Comparison of ENCODE assay signal across 16 cellular contexts in genomic region chr22:23519442-23520177, GRCh38.
DNase-seq lines count a peak whose midpoint lies in the region; ATAC-seq, FAIRE-seq and TF ChIP-seq lines count a peak whose summit lies in the region.
"Had no signal": no experiment of that assay in that cellular context is flagged by ENCODE, and none has a peak within 500 bp of the region (broad histone marks: within the 10 kb centered on the region; RNA-seq: fewer than 3 reads in every experiment).

No MANE protein-coding gene starts in this region.

- POLR2A ChIA-PET in A549 (lab: Yijun Ruan, JAX) (no interaction called here), SK-N-SH (lab: Yijun Ruan, JAX) (no interaction called here)

- H3K9me3 ChIP-seq in A549 (no peaks in the 10 kb centered on the region), KOPT-K1 (ENCODE audit: insufficient read depth, low read length, poor library complexity, severe bottlenecking) (no peaks in the 10 kb centered on the region), kidney (ENCODE audit: control insufficient read depth in 1 of 2, low read length in 2 of 2) (no peaks in the 10 kb centered on the region), prostate gland (no peaks in the 10 kb centered on the region), T-helper 17 cell (ENCODE audit: control insufficient read depth, low read length, poor library complexity, severe bottlenecking) (no peaks in the 10 kb centered on the region), SK-N-SH (no peaks in the 10 kb centered on the region)
- H3K9me3 ChIP-seq: thoracic aorta had no signal

- H3K4me1 ChIP-seq in A549 (peaks cover 34% of the 10 kb centered on the region), kidney (ENCODE audit: control insufficient read depth in 1 of 2, insufficient read depth in 1 of 2, low read depth in 1 of 2, low read length in 2 of 2) (peaks cover 0 to 7% of the 10 kb centered on the region in 2 donors), prostate gland (replicated peaks) (peaks cover 23% of the 10 kb centered on the region), SK-N-SH (ENCODE audit: control insufficient read depth in 1 of 2, insufficient read depth in 2 of 2, low read depth in 1 of 2, low read length in 1 of 2) (peaks cover 19 to 45% of the 10 kb centered on the region in 2 experiments)

- no peaks in the 10 kb centered on the region for H3K79me2 ChIP-seq in SK-N-SH (ENCODE audit: insufficient read depth)

- H3K9ac ChIP-seq in kidney (ENCODE audit: low read length in 2 of 2) (no peak overlapping the region), SK-N-SH (no peak overlapping the region)
- H3K9ac ChIP-seq: KMS-11 had no signal

- H3K36me3 ChIP-seq in KOPT-K1 (ENCODE audit: insufficient read depth, low read length) (no peaks in the 10 kb centered on the region), kidney (ENCODE audit: control insufficient read depth in 1 of 2, insufficient read depth in 2 of 2, low read length in 2 of 2) (no peaks in the 10 kb centered on the region), prostate gland (no peaks in the 10 kb centered on the region), SK-N-SH (replicated peaks in 1 of 2; ENCODE audit: control insufficient read depth in 1 of 2, insufficient read depth in 2 of 2, low read length in 1 of 2) (no peaks in the 10 kb centered on the region)
- H3K36me3 ChIP-seq: thoracic aorta had no signal

- DNase-seq in A549 (ENCODE audit: low read depth in 1 of 2, low spot score in 1 of 2) (no peak), kidney (peak; percentile 76), prostate gland (ENCODE audit: low spot score) (no peak), coronary artery (ENCODE audit: low spot score) (no peak), T-helper 17 cell (no peak), SK-N-SH (no peak), HPDE6-E6E7 (ENCODE audit: extremely low spot score) (no peak)
- DNase-seq: activated CD4-positive, alpha-beta T cell treated with anti-CD3 and anti-CD28 coated beads for 1 hour; activated CD8-positive, alpha-beta memory T cell treated with anti-CD3 and anti-CD28 coated beads, Interleukin-2, amount 10 ng/mL, durations not matched to agents 7 days and 5 days; HCEC 1CT; NCI-H2107; T-helper 9 cell had no signal

- no peak overlapping the region for H3K27ac Mint-ChIP-seq in T-helper 17 cell
- H3K27ac Mint-ChIP-seq: activated CD8-positive, alpha-beta memory T cell treated with anti-CD3 and anti-CD28 coated beads, Interleukin-2, amount 10 ng/mL, durations not matched to agents 7 days and 5 days had no signal

- no peak for TF ChIP-seq POLR2A in A549 (IDR thresholded peaks at IDR 0.05; ENCODE audit: low read length)
- no peak for TF ChIP-seq POLR2A in prostate gland (IDR thresholded peaks at IDR 0.05)

- peaks cover 21% of the 10 kb centered on the region for H3K27me3 Mint-ChIP-seq in T-helper 17 cell

- H3K4me3 Mint-ChIP-seq in T-helper 17 cell: no peak overlapping the region
- H3K4me3 Mint-ChIP-seq: activated CD8-positive, alpha-beta memory T cell treated with anti-CD3 and anti-CD28 coated beads, Interleukin-2, amount 10 ng/mL, durations not matched to agents 7 days and 5 days had no signal

- H4K20me1 ChIP-seq in SK-N-SH (ENCODE audit: insufficient read depth): no peaks in the 10 kb centered on the region

- H3F3A ChIP-seq in SK-N-SH (replicated peaks; ENCODE audit: insufficient read depth): peaks cover 9% of the 10 kb centered on the region

- H3K4me3 ChIP-seq in A549: no peak overlapping the region
- no peak overlapping the region for H3K4me3 ChIP-seq in kidney (ENCODE audit: low read length in 2 of 2)
- no peak overlapping the region for H3K4me3 ChIP-seq in prostate gland
- H3K4me3 ChIP-seq in coronary artery: no peak overlapping the region
- H3K4me3 ChIP-seq in SK-N-SH (ENCODE audit: low read depth in 2 of 2, low read length in 1 of 2): no peak overlapping the region
- H3K4me3 ChIP-seq: smooth muscle cell, thoracic aorta had no signal

- 81% methylated on average over 8 of the region's 11 CpGs for WGBS in A549 (ENCODE audit: missing lambda C conversion rate)
- WGBS in prostate gland: 92% methylated on average over 11 of the region's 11 CpGs
- 91% methylated on average over 9 of the region's 11 CpGs for WGBS in SK-N-SH (ENCODE audit: low lambda C conversion rate)

- CTCF ChIA-PET in A549 (lab: Yijun Ruan, JAX) (no interaction called here), SK-N-SH (lab: Yijun Ruan, JAX) (interaction anchor here (1.2 to 2.0 kb wide), 4 partner anchors 72 to 338 kb away, joined by 3 to 5 read pairs (median 5); partner anchors contain the start of gene SLC2A11)

- H2AFZ ChIP-seq in SK-N-SH (ENCODE audit: low read depth): no peak overlapping the region

- H3K4me2 ChIP-seq in A549 (no peak overlapping the region; the same call in 2 of the 3 replicates), SK-N-SH (no peak overlapping the region)
- H3K4me2 ChIP-seq: KMS-11, smooth muscle cell had no signal

- no peaks in the 10 kb centered on the region for H3K9me2 ChIP-seq in SK-N-SH

- H3K27ac ChIP-seq in A549 (peak overlapping the region; percentile 97 to 99), KOPT-K1 (ENCODE audit: low read depth, low read length, poor library complexity, severe bottlenecking) (peak overlapping the region; percentile 98), kidney (ENCODE audit: low read depth in 2 of 2, low read length in 2 of 2) (no peak overlapping the region), prostate gland (peak overlapping the region; percentile 98 to 99), coronary artery (peak overlapping the region in 1 of 2 donors; percentile 95), SK-N-SH (ENCODE audit: low read depth in 2 of 2, low read length in 1 of 2) (peak overlapping the region in 1 of 2 experiments; percentile 86; a peak in 2 of 4 replicates)
- H3K27ac ChIP-seq: KMS-11 had no signal

- FAIRE-seq in A549 (lab: Jason Lieb, UNC) (no peak), kidney (lab: Jason Lieb, UNC) (no peak)

- TF ChIP-seq CTCF in A549 (IDR thresholded peaks at IDR 0.05): no peak
- no peak for TF ChIP-seq CTCF in kidney (IDR thresholded peaks at IDR 0.05; ENCODE audit: borderline replicate concordance, extremely low read depth, insufficient read depth)
- TF ChIP-seq CTCF in prostate gland (IDR thresholded peaks at IDR 0.05): no peak
- TF ChIP-seq CTCF in coronary artery (IDR thresholded peaks at IDR 0.05): no peak
- no peak for TF ChIP-seq CTCF in SK-N-SH (IDR thresholded peaks at IDR 0.05)

- peaks cover 3% of the 10 kb centered on the region for H3K4me1 Mint-ChIP-seq in T-helper 17 cell

- H3K27me3 ChIP-seq in prostate gland (replicated peaks; ENCODE audit: insufficient read depth) (no peaks in the 10 kb centered on the region), SK-N-SH (ENCODE audit: insufficient read depth) (no peaks in the 10 kb centered on the region)

- peaks cover 4% of the 10 kb centered on the region for H3K36me3 Mint-ChIP-seq in T-helper 17 cell (ENCODE audit: low read depth)
- H3K36me3 Mint-ChIP-seq: activated CD8-positive, alpha-beta memory T cell treated with anti-CD3 and anti-CD28 coated beads, Interleukin-2, amount 10 ng/mL, durations not matched to agents 7 days and 5 days had no signal

- TF ChIP-seq EP300 in A549 (IDR thresholded peaks at IDR 0.05): no peak
- no peak for TF ChIP-seq EP300 in SK-N-SH (IDR thresholded peaks at IDR 0.05; ENCODE audit: borderline replicate concordance in 1 of 2, low read depth in 1 of 2, low read length in 1 of 2)

- intact Hi-C loops in kidney (cut with DNase I) (no loop called here), prostate gland (cut with DNase I) (loop anchor here (5.0 to 10.0 kb wide), 2 partner anchors 215 to 337 kb away; partner anchors contain the start of gene BCR)

- TF ChIP-seq RAD21 in A549 (conservative IDR thresholded peaks at IDR 0.05 in 1 of 2, IDR thresholded peaks at IDR 0.05 in 1 of 2): no peak
- no peak for TF ChIP-seq RAD21 in SK-N-SH (IDR thresholded peaks at IDR 0.05; ENCODE audit: low read length)

- ATAC-seq in A549 (no peak), T-helper 17 cell (no peak)
- ATAC-seq: activated CD8-positive, alpha-beta memory T cell treated with anti-CD3 and anti-CD28 coated beads, Interleukin-2, amount 10 ng/mL, durations not matched to agents 7 days and 5 days had no signal

TF ChIP-seq in A549, 52 proteins besides CTCF, POLR2A, EP300 and RAD21 (continues in another document):
- TF ChIP-seq HOXA7 (CRISPR knock-in tag; IDR thresholded peaks at IDR 0.05) (no peak), KDM1A (IDR thresholded peaks at IDR 0.05; ENCODE audit: low read depth) (no peak), BCL3 (IDR thresholded peaks at IDR 0.05) (no peak), EHF (CRISPR knock-in tag; IDR thresholded peaks at IDR 0.05) (no peak), RFX5 (IDR thresholded peaks at IDR 0.05) (no peak)

TF ChIP-seq in SK-N-SH, 30 proteins besides CTCF, POLR2A, EP300 and RAD21 (continues in another document):
- TF ChIP-seq TEAD4 (IDR thresholded peaks at IDR 0.05; ENCODE audit: borderline replicate concordance, insufficient read depth) (no peak), RFX5 (IDR thresholded peaks at IDR 0.05; ENCODE audit: low read length) (no peak), GATA2 (CRISPR knock-in tag; IDR thresholded peaks at IDR 0.05) (no peak), GABPA (IDR thresholded peaks at IDR 0.05; ENCODE audit: low read depth) (no peak), POLR2AphosphoS5 (IDR thresholded peaks at IDR 0.05; ENCODE audit: low read depth, low read length) (no peak), FOXM1 (IDR thresholded peaks at IDR 0.05; ENCODE audit: low read depth) (no peak), EZH2phosphoT487 (IDR thresholded peaks at IDR 0.05; ENCODE audit: borderline replicate concordance, low read depth) (no peak), FOSL2 (IDR thresholded peaks at IDR 0.05; ENCODE audit: borderline replicate concordance, low read depth) (no peak), CHD2 (IDR thresholded peaks at IDR 0.05; ENCODE audit: low read length, partially characterized antibody) (no peak), SIN3A (IDR thresholded peaks at IDR 0.05; ENCODE audit: borderline replicate concordance, low read depth, low read length) (no peak), YY1 (IDR thresholded peaks at IDR 0.05; ENCODE audit: low read depth) (no peak), JUND (IDR thresholded peaks at IDR 0.05) (no peak), ZBTB33 (IDR thresholded peaks at IDR 0.05; ENCODE audit: borderline replicate concordance, low read depth) (no peak)

Comparison
In these comparisons a context has a peak if more than half of its experiments do, and no peak if none do; other contexts are left out.
1. H3K27ac ChIP-seq: peak in A549 (2 of 2), KOPT-K1 (single experiment) and prostate gland (2 of 2); none in kidney (0 of 2).